8 cellular contexts compared by ENCODE assay signal in genomic region chr6:99746261-99746895, GRCh38.
DNase-seq lines count a peak whose midpoint lies in the region; ATAC-seq and TF ChIP-seq lines count a peak whose summit lies in the region.

No MANE protein-coding gene starts in this region.

- no peaks in the 10 kb centered on the region for H3K4me1 Mint-ChIP-seq in nephron

- H3K27ac ChIP-seq in DND-41 (ENCODE audit: low read length) (no peak overlapping the region), esophagus muscularis mucosa (replicated peaks in 1 of 4) (no peak overlapping the region), suprapubic skin (no peak overlapping the region)

- no peaks in the 10 kb centered on the region for H3K36me3 Mint-ChIP-seq in nephron (ENCODE audit: low read depth)

- no peaks in the 10 kb centered on the region for H4K20me1 ChIP-seq in DND-41 (ENCODE audit: insufficient read depth, low read length)

- no peaks in the 10 kb centered on the region for H3K36me3 ChIP-seq in DND-41 (ENCODE audit: insufficient read depth, low read length)
- H3K36me3 ChIP-seq in NT2/D1 (ENCODE audit: insufficient read depth, insufficient read length, low read length) = no peaks in the 10 kb centered on the region
- no peaks in the 10 kb centered on the region for H3K36me3 ChIP-seq in esophagus muscularis mucosa
- H3K36me3 ChIP-seq in suprapubic skin = no peaks in the 10 kb centered on the region

- H3K9ac ChIP-seq in DND-41 (ENCODE audit: low read depth, low read length) = no peak overlapping the region
- no peak overlapping the region for H3K9ac ChIP-seq in NT2/D1 (ENCODE audit: insufficient read length, low read depth)

- H3K4me3 Mint-ChIP-seq in nephron = no peak overlapping the region

- H3K79me2 ChIP-seq in DND-41 (ENCODE audit: insufficient read depth, low read length) = no peaks in the 10 kb centered on the region

- TF ChIP-seq EP300 in esophagus muscularis mucosa (IDR thresholded peaks at IDR 0.05) (no peak), suprapubic skin (IDR thresholded peaks at IDR 0.05) (no peak)

- no peak overlapping the region for H3K4me3 ChIP-seq in DND-41 (ENCODE audit: low read depth in 1 of 2, low read length in 2 of 2)
- no peak overlapping the region for H3K4me3 ChIP-seq in NT2/D1 (ENCODE audit: insufficient read length, low read depth)
- H3K4me3 ChIP-seq in esophagus muscularis mucosa = no peak overlapping the region
- H3K4me3 ChIP-seq in suprapubic skin = no peak overlapping the region

- no peak overlapping the region for H2AFZ ChIP-seq in DND-41 (ENCODE audit: low read depth, low read length)

- H3K4me1 ChIP-seq in DND-41 (ENCODE audit: insufficient read depth, low read length) (no peaks in the 10 kb centered on the region), NT2/D1 (ENCODE audit: insufficient read depth, insufficient read length) (no peaks in the 10 kb centered on the region), esophagus muscularis mucosa (peaks cover 0 to 4% (median 2%) of the 10 kb centered on the region in 4 donors), suprapubic skin (no peaks in the 10 kb centered on the region)

- H3K27ac Mint-ChIP-seq in nephron = no peak overlapping the region

- DNase-seq in DND-41 (peak; percentile 69), HT1080 (ENCODE audit: low read depth) (peak; percentile 62), NT2/D1 (ENCODE audit: low read depth, low spot score) (peak; percentile 35), esophagus muscularis mucosa (ENCODE audit: extremely low spot score) (no peak), suprapubic skin (ENCODE audit: low spot score in 2 of 2) (no peak)
- DNase-seq in activated CD8-positive, alpha-beta memory T cell treated with anti-CD3 and anti-CD28 coated beads, Interleukin-2, amount 50 U/mL, for 4 hours = peak; percentile 44

- H3K27me3 ChIP-seq in DND-41 (ENCODE audit: insufficient read depth, low read length, poor library complexity) (peaks cover 9% of the 10 kb centered on the region), NT2/D1 (ENCODE audit: insufficient read depth, insufficient read length) (no peaks in the 10 kb centered on the region), esophagus muscularis mucosa (peaks cover 0 to 21% (median 0%) of the 10 kb centered on the region in 4 donors), suprapubic skin (peaks cover 8% of the 10 kb centered on the region)

- intact Hi-C loops in esophagus muscularis mucosa (cut with DNase I) = no loop called here

- peaks cover 13% of the 10 kb centered on the region for H3K27me3 Mint-ChIP-seq in nephron (ENCODE audit: low read depth)

- peak; percentile 94 for ATAC-seq in DND-41 (ENCODE audit: insufficient read depth, low read depth)
- peak; percentile 91 for ATAC-seq in GM21528 (IDR thresholded peaks at IDR 0.05; ENCODE audit: low FRiP score, unreplicated experiment)

- no peaks in the 10 kb centered on the region for H3K9me3 Mint-ChIP-seq in nephron

- H3K9me3 ChIP-seq in DND-41 (ENCODE audit: insufficient read depth, low read length, severe bottlenecking) (no peaks in the 10 kb centered on the region), NT2/D1 (ENCODE audit: insufficient read depth, low read length) (no peaks in the 10 kb centered on the region), esophagus muscularis mucosa (no peaks in the 10 kb centered on the region), suprapubic skin (no peaks in the 10 kb centered on the region)

- no peak overlapping the region for H3K4me2 ChIP-seq in DND-41 (ENCODE audit: insufficient read depth, low read length)

- no peak for TF ChIP-seq POLR2A in esophagus muscularis mucosa (IDR thresholded peaks at IDR 0.05; ENCODE audit: low read depth)
- TF ChIP-seq POLR2A in suprapubic skin (IDR thresholded peaks at IDR 0.05) = no peak

- WGBS in esophagus muscularis mucosa = under 1% methylated on average over 6 of the region's 6 CpGs
- WGBS in suprapubic skin = 0% methylated on average over 6 of the region's 6 CpGs

- TF ChIP-seq CTCF in DND-41 (IDR thresholded peaks at IDR 0.05; ENCODE audit: borderline replicate concordance, extremely low read depth, low read length, poor library complexity, severe bottlenecking) (peak; percentile 92), esophagus muscularis mucosa (IDR thresholded peaks at IDR 0.05) (peak; percentile 81 to 95 (median 82)), nephron (IDR thresholded peaks at IDR 0.05; ENCODE audit: unreplicated experiment in 3 of 3) (peak; percentile 89 to 93 (median 90)), suprapubic skin (IDR thresholded peaks at IDR 0.05) (peak; percentile 74 to 80)

Comparison
In these comparisons a context has a peak if more than half of its experiments do, and no peak if none do; other contexts are left out.
1. DNase-seq: peak in DND-41 (single experiment), HT1080 (single experiment), NT2/D1 (single experiment) and activated CD8-positive, alpha-beta memory T cell treated with anti-CD3 and anti-CD28 coated beads, Interleukin-2, amount 50 U/mL, for 4 hours (single experiment); none in esophagus muscularis mucosa (single experiment) and suprapubic skin (0 of 2).
2. Peak in every context shown above with its lines, with median percentiles within 50 percentile points of each other: CTCF ChIP-seq.